8 cellular contexts compared by ENCODE assay signal in genomic region chr13:19863323-19864017, GRCh38. TPM values are rescaled to one million over a fixed set of nuclear protein-coding genes. Genes with fewer than 3 reads are reported as not detected.
DNase-seq lines count a peak whose midpoint lies in the region; ATAC-seq and TF ChIP-seq lines count a peak whose summit lies in the region.

Gene ZMYM5 (minus strand): TSS chr13:19863649. CDS start chr13:19852180, 11,469 bp downstream.

- H3K27me3 ChIP-seq in Panc1 (ENCODE audit: control insufficient read depth, insufficient read depth, low read length) = no peaks in the 10 kb centered on the region
- no peaks in the 10 kb centered on the region for H3K27me3 ChIP-seq in muscle layer of duodenum (ENCODE audit: low read depth, low read length)

- intact Hi-C loops in Panc1 (cut with micrococcal nuclease; ENCODE audit: unreplicated experiment) = no loop called here

- TF ChIP-seq CTCF in Panc1 (IDR thresholded peaks at IDR 0.05) = no peak

- POLR2A ChIA-PET in Panc1 (lab: Charles Lee) = interaction anchor here (0.6 kb wide), 2 partner anchors 15 to 928 kb away, joined by 3 to 4 read pairs; no protein-coding TSS in a partner anchor

- H3K4me3 ChIP-seq in Panc1 (ENCODE audit: low read depth in 2 of 2, low read length in 2 of 2) = peak within 1 kb of the TSS; percentile 73 to 80
- H3K4me3 ChIP-seq in muscle layer of duodenum (ENCODE audit: low read depth in 1 of 2, low read length in 2 of 2) = peak within 1 kb of the TSS; percentile 84 to 96

- DNase-seq in DMS153 treated with DMSO at 0.1 percent for 48 hours (lab: John Stamatoyannopoulos, UW; ENCODE audit: unreplicated experiment) = peak; percentile 94
- DNase-seq in KG1 (lab: John Stamatoyannopoulos, UW) = peak; percentile 93
- peak; percentile 82 for DNase-seq in Panc1 (ENCODE audit: low read depth, low spot score)
- peak; percentile 96 to 98 for DNase-seq in activated T-cell treated with anti-CD3 and anti-CD28 coated beads, Interleukin-2, amount 50 U/mL, for 48 hours
- DNase-seq in stimulated activated CD8-positive, alpha-beta memory T cell treated with anti-CD3 and anti-CD28 coated beads, Interleukin-7, amount 100 ng/mL, for 4 hours (ENCODE audit: low read depth in 2 of 2) = peak; percentile 88 to 96

- ATAC-seq in GM21717 (IDR thresholded peaks at IDR 0.05; ENCODE audit: unreplicated experiment) (peak; percentile 81), Panc1 (peak; percentile 94), esophagus mucosa (peak; percentile 98)

- BruUV-seq in Panc1 (replicated peaks; lab: Mats Ljungman, UMichigan) = no TSS peak

- H3K9me3 ChIP-seq in Panc1 (ENCODE audit: control insufficient read depth, insufficient read depth, low read depth, low read length) (no peaks in the 10 kb centered on the region), muscle layer of duodenum (ENCODE audit: control insufficient read depth in 1 of 2, low read length in 2 of 2) (no peaks in the 10 kb centered on the region)

- in situ Hi-C loops in Panc1 (cut with HindIII; ENCODE audit: low pct_unique_long_range_greater_than_20kb, low sequenced_read_pairs) = no loop called here

- H3K36me3 ChIP-seq in Panc1 (ENCODE audit: control insufficient read depth, insufficient read depth, low read length) = no peaks in the 10 kb centered on the region; the same call in 1 of the 2 replicates
- peaks cover 5 to 8% of the 10 kb centered on the region in 2 donors for H3K36me3 ChIP-seq in muscle layer of duodenum (ENCODE audit: control insufficient read depth in 1 of 2, insufficient read depth in 2 of 2, low read length in 2 of 2)

- H3K27ac ChIP-seq in Panc1 (ENCODE audit: low read length) (peak within 1 kb of the TSS; percentile 89), muscle layer of duodenum (ENCODE audit: low read length) (peak within 1 kb of the TSS; percentile 95)

- CTCF ChIA-PET in Panc1 (lab: Charles Lee) = interaction anchor here (0.6 kb wide), 1 partner anchor 27 kb away, joined by 4 read pairs; no protein-coding TSS in a partner anchor

- peaks cover 12% of the 10 kb centered on the region for H3K4me1 ChIP-seq in Panc1 (ENCODE audit: control insufficient read depth, insufficient read depth, low read length)
- peaks cover 8 to 22% of the 10 kb centered on the region in 2 donors for H3K4me1 ChIP-seq in muscle layer of duodenum (ENCODE audit: control insufficient read depth in 1 of 2, insufficient read depth in 2 of 2, low read length in 2 of 2)

RNA-seq across cellular contexts. Expression of gene ZMYM5, which starts in this region (rescaled TPM):
- total RNA-seq in Panc1 (2021; ENCODE audit: unreplicated experiment) (11.8 TPM), esophagus mucosa (10.7 TPM)
- 4.1 TPM for polyA plus RNA-seq in Panc1 (2012; ENCODE audit: insufficient read length)

Comparison
In these comparisons a context has a peak if more than half of its experiments do, and no peak if none do; other contexts are left out.
1. Peak in every context shown above with its lines: DNase-seq, ATAC-seq, H3K4me3 ChIP-seq and H3K27ac ChIP-seq.